Comparison of ENCODE assay signal across 16 cellular contexts in genomic region chr5:95856501-95856981, GRCh38. TPM values are rescaled to one million over a fixed set of nuclear protein-coding genes. Genes with fewer than 3 reads are reported as not detected.
DNase-seq lines count a peak whose midpoint lies in the region; ATAC-seq and TF ChIP-seq lines count a peak whose summit lies in the region.
"Had no signal": no experiment of that assay in that cellular context is flagged by ENCODE, and none has a peak within 500 bp of the region (broad histone marks: within the 10 kb centered on the region; RNA-seq: fewer than 3 reads in every experiment).

No MANE protein-coding gene starts in this region.

- no peak overlapping the region for H3K4me2 ChIP-seq in skeletal muscle satellite cell (ENCODE audit: low read length)

- H3K4me3 Mint-ChIP-seq in HFFc6: no peak overlapping the region
- no peak overlapping the region for H3K4me3 Mint-ChIP-seq in effector memory CD8-positive, alpha-beta T cell

- ATAC-seq in right lobe of liver (no peak), GM21717 (IDR thresholded peaks at IDR 0.05; ENCODE audit: unreplicated experiment) (no peak)
- no peak for ATAC-seq in effector memory CD8-positive, alpha-beta T cell (replicated peaks)
- ATAC-seq: foreskin keratinocyte had no signal

- peak overlapping the region; percentile 88 for H3K9ac ChIP-seq in skeletal muscle satellite cell (ENCODE audit: low read depth, low read length)

- H3K36me3 Mint-ChIP-seq in HFFc6 (ENCODE audit: low read depth): no peaks in the 10 kb centered on the region
- H3K36me3 Mint-ChIP-seq in effector memory CD8-positive, alpha-beta T cell (ENCODE audit: insufficient read depth): peaks cover 3% of the 10 kb centered on the region

- H3K9me3 ChIP-seq in right lobe of liver (no peaks in the 10 kb centered on the region), skeletal muscle satellite cell (replicated peaks; ENCODE audit: low read length) (no peaks in the 10 kb centered on the region)
- H3K9me3 ChIP-seq: SJCRH30 had no signal

- H3K4me3 ChIP-seq in dorsolateral prefrontal cortex (peak overlapping the region in 1 of 59 donors; percentile 21), right lobe of liver (peak overlapping the region in 1 of 3 donors; percentile 53), skeletal muscle satellite cell (ENCODE audit: low read length) (no peak overlapping the region)
- H3K4me3 ChIP-seq: SJCRH30 had no signal

- no peak for TF ChIP-seq POLR2A in right lobe of liver (IDR thresholded peaks at IDR 0.05)

- no peak for DNase-seq in HFFc6
- DNase-seq in dorsolateral prefrontal cortex: no peak
- DNase-seq in right lobe of liver: no peak
- no peak for DNase-seq in dedifferentiated amniotic fluid mesenchymal stem cell (ENCODE audit: extremely low spot score)
- no peak for DNase-seq in effector memory CD8-positive, alpha-beta T cell
- DNase-seq in D341Med (ENCODE audit: low spot score): no peak
- DNase-seq: DMS 273 treated with DMSO at 0.1 percent for 48 hours; effector CD4-positive, alpha-beta T cell; foreskin keratinocyte; KBM-7; NCI-H1105 treated with DMSO at 0.1 percent for 48 hours; SJCRH30; stimulated activated CD4-positive, alpha-beta T cell treated with anti-CD3 and anti-CD28 coated beads, Interleukin-4, amount 100 ng/mL, for 1 hour had no signal

- peak overlapping the region; percentile 53 to 97 (median 87) for H3K27ac ChIP-seq in dorsolateral prefrontal cortex
- peak overlapping the region; percentile 94 to 97 (median 96) for H3K27ac ChIP-seq in right lobe of liver
- H3K27ac ChIP-seq: foreskin keratinocyte, SJCRH30 had no signal

- intact Hi-C loops in dorsolateral prefrontal cortex (cut with DNase I): loop anchor here in 1 of 2 donors (10.0 kb wide), 1 partner anchor 738 kb away; no protein-coding TSS in a partner anchor
- intact Hi-C loops in right lobe of liver (cut with DNase I): no loop called here

- peak overlapping the region; percentile 96; the same call in 1 of the 2 replicates for H3K27ac Mint-ChIP-seq in HFFc6
- no peak overlapping the region for H3K27ac Mint-ChIP-seq in effector memory CD8-positive, alpha-beta T cell
- H3K27ac Mint-ChIP-seq: activated T-helper 2 cell treated with anti-CD3 and anti-CD28 coated beads, Interferon-gamma antibody, Interleukin-2, Interleukin-4, amounts not matched to agents 10 μg/mL and 5 μg/mL and 100 μg/mL, durations not matched to agents 14 hours and 24 hours and 36 hours had no signal

- no peaks in the 10 kb centered on the region for H3K36me3 ChIP-seq in right lobe of liver
- H3K36me3 ChIP-seq in skeletal muscle satellite cell (ENCODE audit: insufficient read depth, low read length): no peaks in the 10 kb centered on the region
- H3K36me3 ChIP-seq: SJCRH30 had no signal

- H3K27me3 ChIP-seq in dorsolateral prefrontal cortex: no peaks in the 10 kb centered on the region
- H3K27me3 ChIP-seq in right lobe of liver: no peaks in the 10 kb centered on the region
- no peaks in the 10 kb centered on the region for H3K27me3 ChIP-seq in skeletal muscle satellite cell (ENCODE audit: control insufficient read depth, insufficient read depth, low read length)
- H3K27me3 ChIP-seq: foreskin keratinocyte, SJCRH30 had no signal

- no peaks in the 10 kb centered on the region for H3K9me3 Mint-ChIP-seq in HFFc6
- no peaks in the 10 kb centered on the region for H3K9me3 Mint-ChIP-seq in effector memory CD8-positive, alpha-beta T cell
- H3K9me3 Mint-ChIP-seq: activated T-helper 2 cell treated with anti-CD3 and anti-CD28 coated beads, Interferon-gamma antibody, Interleukin-2, Interleukin-4, amounts not matched to agents 10 μg/mL and 5 μg/mL and 100 μg/mL, durations not matched to agents 14 hours and 24 hours and 36 hours had no signal

- peaks cover 4% of the 10 kb centered on the region for H3K27me3 Mint-ChIP-seq in HFFc6 (ENCODE audit: insufficient read depth)
- peaks cover 0 to 5% of the 10 kb centered on the region in 2 donors for H3K27me3 Mint-ChIP-seq in effector memory CD8-positive, alpha-beta T cell

- 52% methylated on average over 5 of the region's 7 CpGs for WGBS in right lobe of liver (ENCODE audit: insufficient coverage, low coverage, low lambda C conversion rate, missing lambda C conversion rate)

- H3K4me1 ChIP-seq in right lobe of liver (peaks cover 0 to 53% (median 13%) of the 10 kb centered on the region in 4 donors), skeletal muscle satellite cell (ENCODE audit: control insufficient read depth, insufficient read depth, low read length) (peaks cover 42% of the 10 kb centered on the region)

- peaks cover 51% of the 10 kb centered on the region for H3K4me1 Mint-ChIP-seq in HFFc6 (ENCODE audit: low read depth)
- peaks cover 0 to 5% of the 10 kb centered on the region in 2 donors for H3K4me1 Mint-ChIP-seq in effector memory CD8-positive, alpha-beta T cell (ENCODE audit: low read depth in 2 of 2)

- no peak for TF ChIP-seq CTCF in HFFc6 (IDR thresholded peaks at IDR 0.05)
- TF ChIP-seq CTCF in dorsolateral prefrontal cortex (IDR thresholded peaks at IDR 0.05 in 54 of 56, conservative IDR thresholded peaks at IDR 0.05 in 2 of 56; ENCODE audit: low read depth in 1 of 56, partially characterized antibody in 56 of 56): peak in 2 of 56 donors; percentile 2 to 11
- no peak for TF ChIP-seq CTCF in right lobe of liver (IDR thresholded peaks at IDR 0.05)

RNA-seq across cellular contexts. Expression of gene GLRX, which starts 34.0 kb away (rescaled TPM):
- 100 to 1,000 TPM; 139 to 183 (median 150) TPM for total RNA-seq in HFFc6 (2021; fragmentation: NEBNext Ultra II Directional; extraction: Animal tissue kit (Norgen Biotek cat#: 25700))
- total RNA-seq in dorsolateral prefrontal cortex (100 to 1,000 TPM in 3 of 120 experiments, 10 to 100 TPM in 117; 13.7 to 109 (median 43.0) TPM), right lobe of liver (100 to 1,000 TPM in 3 of 6 experiments, 10 to 100 TPM in 3; 40.2 to 228 (median 82.8) TPM)
- 119 and 152 TPM in 2 replicates for total RNA-seq in skeletal muscle satellite cell (2012; rRNA removed)
